ENCODE assay signal across 13 cellular contexts in genomic region chr1:208851376-208851775, GRCh38.
"Had no signal": no experiment of that assay in that cellular context is flagged by ENCODE, and none has a peak within 500 bp of the region (broad histone marks: within the 10 kb centered on the region; RNA-seq: fewer than 3 reads in every experiment).

No MANE protein-coding gene starts in this region.

- DNase-seq: activated CD4-positive, alpha-beta memory T cell treated with anti-CD3 and anti-CD28 coated beads for 36 hours; activated CD4-positive, alpha-beta T cell treated with anti-CD3 and anti-CD28 coated beads for 36 hours; activated CD8-positive, alpha-beta memory T cell treated with anti-CD3 and anti-CD28 coated beads, Interleukin-2, amount 10 ng/mL, durations not matched to agents 7 days and 5 days; activated naive CD4-positive, alpha-beta T cell treated with anti-CD3 and anti-CD28 coated beads, Interleukin-2, amount 10 ng/mL, durations not matched to agents 7 days and 5 days; activated T-cell treated with anti-CD3 and anti-CD28 coated beads, Interleukin-2, amount 50 U/mL, for 24 hours; dorsolateral prefrontal cortex; hippocampal formation; naive thymus-derived CD4-positive, alpha-beta T cell; stimulated activated CD4-positive, alpha-beta T cell treated with anti-CD3 and anti-CD28 coated beads, Interleukin-12 subunit alpha, Interleukin-12 subunit beta, amount 100 ng/mL, for 4 hours; tibial artery; uterus had no signal

- H3K9me3 ChIP-seq: neutrophil, tibial artery, uterus had no signal

- H2AFZ ChIP-seq: parathyroid adenoma had no signal

- H3K9ac ChIP-seq: parathyroid adenoma had no signal

- H3K79me2 ChIP-seq: parathyroid adenoma had no signal

- H3K4me1 ChIP-seq: parathyroid adenoma, uterus had no signal

- H3K27ac ChIP-seq: dorsolateral prefrontal cortex, neutrophil, parathyroid adenoma, tibial artery, uterus had no signal

- H3K4me3 ChIP-seq: dorsolateral prefrontal cortex, tibial artery, uterus had no signal

- H3K36me3 ChIP-seq: neutrophil, tibial artery, uterus had no signal

- H3K27me3 ChIP-seq: neutrophil, tibial artery, uterus had no signal
